12 cellular contexts compared by ENCODE assay signal in the genomic region with DNA sequence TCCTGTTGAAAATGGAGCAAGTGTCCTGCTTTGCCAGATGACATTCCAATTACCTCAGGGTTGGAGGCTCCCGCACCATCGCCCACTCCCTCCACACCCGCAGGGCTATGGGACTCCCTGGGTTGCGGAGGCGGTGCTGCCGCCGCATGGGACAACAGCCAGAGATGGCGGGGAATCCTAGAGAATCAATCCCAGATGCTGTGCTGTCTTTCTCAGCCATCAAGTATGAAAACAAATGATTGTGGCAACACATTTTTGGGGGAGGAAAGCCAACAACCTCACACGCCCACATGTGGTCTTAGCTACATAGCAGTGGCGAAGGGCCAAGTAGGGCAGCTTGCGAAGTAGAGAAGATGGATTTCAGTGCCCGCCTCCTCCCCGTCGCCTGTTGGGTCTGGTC. TPM values are rescaled to one million over a fixed set of nuclear protein-coding genes. Genes with fewer than 3 reads are reported as not detected.
A peak's percentile ranks its signal among the peaks of the same experiment; 100 is the strongest.
DNase-seq lines count a peak whose midpoint lies in the region; ATAC-seq and TF ChIP-seq lines count a peak whose summit lies in the region.
"Had no signal": no experiment of that assay in that cellular context is flagged by ENCODE, and none has a peak within 500 bp of the region (broad histone marks: within the 10 kb centered on the region; RNA-seq: fewer than 3 reads in every experiment).

No MANE protein-coding gene starts in this region.

- no peak for TF ChIP-seq CTCF in right atrium auricular region (IDR thresholded peaks at IDR 0.05)
- no peak for TF ChIP-seq CTCF in upper lobe of right lung (IDR thresholded peaks at IDR 0.05)

- no peak overlapping the region for H3K4me3 ChIP-seq in right atrium auricular region
- H3K4me3 ChIP-seq in upper lobe of right lung: no peak overlapping the region

- H3K27ac Mint-ChIP-seq in activated naive CD8-positive, alpha-beta T cell treated with anti-CD3 and anti-CD28 coated beads, Interleukin-2, amount 50 U/mL, for 24 hours: no peak overlapping the region
- H3K27ac Mint-ChIP-seq: naive B cell; T-helper 1 cell treated with Interleukin-12 subunit alpha and Interleukin-12 subunit beta and Interleukin-4 antibody, amounts not matched to agents 30 μg/mL and 1 μg/mL, for 36 hours had no signal

- H3K36me3 Mint-ChIP-seq in activated naive CD8-positive, alpha-beta T cell treated with anti-CD3 and anti-CD28 coated beads, Interleukin-2, amount 50 U/mL, for 24 hours (ENCODE audit: low read depth): no peaks in the 10 kb centered on the region
- H3K36me3 Mint-ChIP-seq: naive B cell had no signal

- no peak overlapping the region for H3K27ac ChIP-seq in right atrium auricular region
- no peak overlapping the region for H3K27ac ChIP-seq in upper lobe of right lung

- intact Hi-C loops in Right ventricle myocardium superior (cut with DNase I): no loop called here
- intact Hi-C loops in left cardiac atrium (cut with DNase I): no loop called here
- intact Hi-C loops in upper lobe of right lung (cut with DNase I): no loop called here

- no peaks in the 10 kb centered on the region for H3K36me3 ChIP-seq in right atrium auricular region
- H3K36me3 ChIP-seq in upper lobe of right lung: no peaks in the 10 kb centered on the region

- ATAC-seq in Right ventricle myocardium superior (ENCODE audit: poor library complexity) (peak; percentile 77), left cardiac atrium (peak; percentile 53 to 89), upper lobe of right lung (peak; percentile 42), HG03460 (IDR thresholded peaks at IDR 0.05; ENCODE audit: unreplicated experiment) (no peak)
- no peak for ATAC-seq in activated naive CD8-positive, alpha-beta T cell treated with anti-CD3 and anti-CD28 coated beads, Interleukin-2, amount 50 U/mL, for 24 hours

- H3K27me3 ChIP-seq in right atrium auricular region: no peaks in the 10 kb centered on the region
- H3K27me3 ChIP-seq in upper lobe of right lung: no peaks in the 10 kb centered on the region

- no peak overlapping the region for H3K4me3 Mint-ChIP-seq in activated naive CD8-positive, alpha-beta T cell treated with anti-CD3 and anti-CD28 coated beads, Interleukin-2, amount 50 U/mL, for 24 hours
- H3K4me3 Mint-ChIP-seq: T-helper 1 cell treated with Interleukin-12 subunit alpha and Interleukin-12 subunit beta and Interleukin-4 antibody, amounts not matched to agents 30 μg/mL and 1 μg/mL, for 36 hours had no signal

- H3K9me3 ChIP-seq in right atrium auricular region (no peaks in the 10 kb centered on the region), upper lobe of right lung (no peaks in the 10 kb centered on the region)

- no peaks in the 10 kb centered on the region for H3K9me3 Mint-ChIP-seq in activated naive CD8-positive, alpha-beta T cell treated with anti-CD3 and anti-CD28 coated beads, Interleukin-2, amount 50 U/mL, for 24 hours
- H3K9me3 Mint-ChIP-seq: T-helper 1 cell treated with Interleukin-12 subunit alpha and Interleukin-12 subunit beta and Interleukin-4 antibody, amounts not matched to agents 30 μg/mL and 1 μg/mL, for 36 hours had no signal

- DNase-seq in Right ventricle myocardium superior (peak; percentile 64), right atrium auricular region (ENCODE audit: low spot score) (no peak), left cardiac atrium (peak; percentile 56), upper lobe of right lung (no peak), kidney tubule cell (ENCODE audit: low spot score) (no peak)
- DNase-seq in activated naive CD8-positive, alpha-beta T cell treated with anti-CD3 and anti-CD28 coated beads, Interleukin-2, amount 50 U/mL, for 24 hours: peak; percentile 39
- DNase-seq in stimulated activated CD4-positive, alpha-beta T cell treated with anti-CD3 and anti-CD28 coated beads, Interleukin-4, amount 100 ng/mL, for 24 hours: no peak
- DNase-seq: activated naive CD4-positive, alpha-beta T cell; naive B cell; NCI-H1930 had no signal

- peaks cover 33% of the 10 kb centered on the region for H3K4me1 Mint-ChIP-seq in activated naive CD8-positive, alpha-beta T cell treated with anti-CD3 and anti-CD28 coated beads, Interleukin-2, amount 50 U/mL, for 24 hours

- H3K27me3 Mint-ChIP-seq in activated naive CD8-positive, alpha-beta T cell treated with anti-CD3 and anti-CD28 coated beads, Interleukin-2, amount 50 U/mL, for 24 hours: peaks cover 15% of the 10 kb centered on the region

- no peaks in the 10 kb centered on the region for H3K4me1 ChIP-seq in right atrium auricular region
- no peaks in the 10 kb centered on the region for H3K4me1 ChIP-seq in upper lobe of right lung

RNA-seq across cellular contexts. Expression of gene IL31RA, which starts 46.7 kb away (rescaled TPM):
- total RNA-seq in Right ventricle myocardium superior (not detected), right atrium auricular region (under 1 TPM in 1 of 2 donors, not detected in 1; 0.16 TPM), left cardiac atrium (not detected), upper lobe of right lung (0.14 TPM)

Comparison
In these comparisons a context has a peak if more than half of its experiments do, and no peak if none do; other contexts are left out.
1. DNase-seq: peak in Right ventricle myocardium superior (single experiment), activated naive CD8-positive, alpha-beta T cell treated with anti-CD3 and anti-CD28 coated beads, Interleukin-2, amount 50 U/mL, for 24 hours (single experiment) and left cardiac atrium (single experiment); none in right atrium auricular region (single experiment), upper lobe of right lung (single experiment), kidney tubule cell (single experiment) and stimulated activated CD4-positive, alpha-beta T cell treated with anti-CD3 and anti-CD28 coated beads, Interleukin-4, amount 100 ng/mL, for 24 hours (single experiment).
2. ATAC-seq: peak in Right ventricle myocardium superior (single experiment), left cardiac atrium (2 of 2) and upper lobe of right lung (single experiment); none in activated naive CD8-positive, alpha-beta T cell treated with anti-CD3 and anti-CD28 coated beads, Interleukin-2, amount 50 U/mL, for 24 hours (single experiment) and HG03460 (single experiment).